12 cellular contexts compared by ENCODE assay signal in genomic region chr2:112087346-112088020, GRCh38. TPM values are rescaled to one million over a fixed set of nuclear protein-coding genes. Genes with fewer than 3 reads are reported as not detected.
DNase-seq lines count a peak whose midpoint lies in the region; ATAC-seq and TF ChIP-seq lines count a peak whose summit lies in the region.
"Had no signal": no experiment of that assay in that cellular context is flagged by ENCODE, and none has a peak within 500 bp of the region (broad histone marks: within the 10 kb centered on the region; RNA-seq: fewer than 3 reads in every experiment).

No MANE protein-coding gene starts in this region.

- H2AK5ac ChIP-seq in mesenchymal stem cell (ENCODE audit: low read length, severe bottlenecking), result no peak overlapping the region

- no peak overlapping the region for H3K4me3 Mint-ChIP-seq in CD8-positive, alpha-beta T cell
- no peak overlapping the region for H3K4me3 Mint-ChIP-seq in WTC11

- ATAC-seq in CD8-positive, alpha-beta T cell, result no peak
- ATAC-seq in GM19023 (IDR thresholded peaks at IDR 0.05; ENCODE audit: unreplicated experiment) (peak; percentile 82), HG02798 (IDR thresholded peaks at IDR 0.05; ENCODE audit: poor library complexity, unreplicated experiment) (peak; percentile 62), WTC11 (no peak), GM18858 (IDR thresholded peaks at IDR 0.05; ENCODE audit: unreplicated experiment) (no peak)
- ATAC-seq: psoas muscle had no signal

- H3K9me3 Mint-ChIP-seq in CD8-positive, alpha-beta T cell, result no peaks in the 10 kb centered on the region
- H3K9me3 Mint-ChIP-seq in WTC11, result no peaks in the 10 kb centered on the region

- H3K27ac ChIP-seq in CD8-positive, alpha-beta T cell (ENCODE audit: low read depth, low read length), result no peak overlapping the region
- H3K27ac ChIP-seq in uterus (no peak overlapping the region), mesenchymal stem cell (ENCODE audit: low read length, poor library complexity, severe bottlenecking) (no peak overlapping the region)
- H3K27ac ChIP-seq: psoas muscle, tibial artery had no signal

- CTCF ChIA-PET in CD8-positive, alpha-beta T cell (lab: Charles Lee), result no interaction called here
- CTCF ChIA-PET in WTC11 (lab: Charles Lee), result no interaction called here

- no peak overlapping the region for H3K23ac ChIP-seq in mesenchymal stem cell (ENCODE audit: low read length in 2 of 2)

- H3K27me3 ChIP-seq in CD8-positive, alpha-beta T cell (ENCODE audit: insufficient read depth, low read length), result no peaks in the 10 kb centered on the region
- no peaks in the 10 kb centered on the region for H3K27me3 ChIP-seq in uterus
- no peaks in the 10 kb centered on the region for H3K27me3 ChIP-seq in mesenchymal stem cell (ENCODE audit: control insufficient read depth in 1 of 2, insufficient read depth in 1 of 2, low read length in 2 of 2)
- H3K27me3 ChIP-seq: tibial artery had no signal

- no peak overlapping the region for H4K91ac ChIP-seq in mesenchymal stem cell (ENCODE audit: low read length)

- H2BK15ac ChIP-seq in mesenchymal stem cell (ENCODE audit: low read depth, poor library complexity, severe bottlenecking), result no peak overlapping the region

- H3K79me1 ChIP-seq in mesenchymal stem cell (replicated peaks; ENCODE audit: low read length, poor library complexity, severe bottlenecking), result peaks cover 28% of the 10 kb centered on the region

- DNase-seq in CD8-positive, alpha-beta T cell, result no peak
- DNase-seq in WTC11 (ENCODE audit: low spot score) (no peak), uterus (no peak), mesenchymal stem cell (no peak), LoVo (ENCODE audit: low spot score) (no peak)
- DNase-seq: activated CD8-positive, alpha-beta memory T cell treated with anti-CD3 and anti-CD28 coated beads, Interleukin-2, amount 50 U/mL, for 48 hours; EL; psoas muscle; tibial artery had no signal

- H2AFZ ChIP-seq in mesenchymal stem cell (ENCODE audit: low read depth, low read length), result no peak overlapping the region

- H3K4me1 ChIP-seq in CD8-positive, alpha-beta T cell (ENCODE audit: insufficient read depth, low read length), result no peaks in the 10 kb centered on the region
- H3K4me1 ChIP-seq in uterus (no peaks in the 10 kb centered on the region), mesenchymal stem cell (ENCODE audit: control insufficient read depth, insufficient read depth, low read depth, low read length) (peaks cover 4% of the 10 kb centered on the region)
- H3K4me1 ChIP-seq: psoas muscle had no signal

- no peaks in the 10 kb centered on the region for H3K9me3 ChIP-seq in CD8-positive, alpha-beta T cell (ENCODE audit: low read length)
- no peaks in the 10 kb centered on the region for H3K9me3 ChIP-seq in uterus
- no peaks in the 10 kb centered on the region for H3K9me3 ChIP-seq in mesenchymal stem cell (ENCODE audit: control insufficient read depth, low read length)
- H3K9me3 ChIP-seq: psoas muscle, tibial artery had no signal

- no peaks in the 10 kb centered on the region for H3K27me3 Mint-ChIP-seq in CD8-positive, alpha-beta T cell (ENCODE audit: low read depth)
- H3K27me3 Mint-ChIP-seq in WTC11 (ENCODE audit: low read depth), result no peaks in the 10 kb centered on the region

- 96% methylated on average over 9 of the region's 9 CpGs for WGBS in mesenchymal stem cell

- no peak overlapping the region for H3K14ac ChIP-seq in mesenchymal stem cell (ENCODE audit: low read length in 2 of 2)

- H3K4ac ChIP-seq in mesenchymal stem cell (ENCODE audit: low read depth in 1 of 2, low read length in 2 of 2), result no peak overlapping the region

- H2BK120ac ChIP-seq in mesenchymal stem cell (ENCODE audit: low read depth, low read length), result no peak overlapping the region

- TF ChIP-seq POLR2A in uterus (IDR thresholded peaks at IDR 0.05), result no peak

- no peak overlapping the region for H2BK5ac ChIP-seq in mesenchymal stem cell (ENCODE audit: low read depth, low read length, poor library complexity, severe bottlenecking)

- no peak for TF ChIP-seq CTCF in CD8-positive, alpha-beta T cell (IDR thresholded peaks at IDR 0.05)
- TF ChIP-seq CTCF in WTC11 (IDR thresholded peaks at IDR 0.05), result no peak
- TF ChIP-seq CTCF in uterus (IDR thresholded peaks at IDR 0.05), result no peak

- peaks cover 6% of the 10 kb centered on the region for H3K4me1 Mint-ChIP-seq in CD8-positive, alpha-beta T cell (ENCODE audit: low read depth)
- H3K4me1 Mint-ChIP-seq in WTC11, result no peaks in the 10 kb centered on the region

- peaks cover 89% of the 10 kb centered on the region for H3K36me3 Mint-ChIP-seq in CD8-positive, alpha-beta T cell
- H3K36me3 Mint-ChIP-seq in WTC11, result peaks cover 16% of the 10 kb centered on the region

- intact Hi-C loops in CD8-positive, alpha-beta T cell (cut with DNase I, micrococcal nuclease), result no loop called here
- intact Hi-C loops in uterus (cut with DNase I; ENCODE audit: low total_unique reads), result no loop called here

- no peak overlapping the region for H3K9ac ChIP-seq in mesenchymal stem cell (ENCODE audit: low read length)

- POLR2A ChIA-PET in CD8-positive, alpha-beta T cell (lab: Charles Lee), result no interaction called here
- POLR2A ChIA-PET in WTC11 (lab: Charles Lee), result no interaction called here

- no peak overlapping the region for H3K18ac ChIP-seq in mesenchymal stem cell (ENCODE audit: low read depth in 1 of 2, low read length in 2 of 2)

- peak overlapping the region; percentile 25 for H3K27ac Mint-ChIP-seq in CD8-positive, alpha-beta T cell
- peak overlapping the region; percentile 31; the same call in 1 of the 2 replicates for H3K27ac Mint-ChIP-seq in WTC11

- no peak overlapping the region for H3K4me2 ChIP-seq in mesenchymal stem cell (ENCODE audit: low read length, poor library complexity, severe bottlenecking)

- no peak overlapping the region for H4K8ac ChIP-seq in mesenchymal stem cell (ENCODE audit: low read length)

- peaks cover 34% of the 10 kb centered on the region for H3K36me3 ChIP-seq in CD8-positive, alpha-beta T cell (ENCODE audit: insufficient read depth, low read length)
- H3K36me3 ChIP-seq in uterus (no peaks in the 10 kb centered on the region), mesenchymal stem cell (ENCODE audit: control insufficient read depth in 1 of 2, insufficient read depth in 2 of 2, low read depth in 1 of 2, low read length in 2 of 2) (peaks cover 36 to 89% of the 10 kb centered on the region in 2 experiments)

- no peak overlapping the region for H2BK12ac ChIP-seq in mesenchymal stem cell (ENCODE audit: low read length in 2 of 2)

- no peak overlapping the region for H3K4me3 ChIP-seq in CD8-positive, alpha-beta T cell (ENCODE audit: low read depth, low read length)
- H3K4me3 ChIP-seq in uterus, result no peak overlapping the region
- no peak overlapping the region for H3K4me3 ChIP-seq in mesenchymal stem cell (ENCODE audit: insufficient read depth in 1 of 2, low read depth in 1 of 2, low read length in 2 of 2)
- H3K4me3 ChIP-seq: psoas muscle, tibial artery had no signal

TF ChIP-seq in WTC11, 78 proteins besides CTCF, POLR2A, EP300 and RAD21:
- no peak for TF ChIP-seq ATF2 (CRISPR knock-in tag; IDR thresholded peaks at IDR 0.05; ENCODE audit: borderline replicate concordance, low read depth)
- no peak for TF ChIP-seq CBFB (CRISPR knock-in tag; IDR thresholded peaks at IDR 0.05; ENCODE audit: low read depth)
- TF ChIP-seq ATF3 (CRISPR knock-in tag; conservative IDR thresholded peaks at IDR 0.05), result no peak
- TF ChIP-seq NR2C2 (CRISPR knock-in tag; IDR thresholded peaks at IDR 0.05), result no peak

RNA-seq across cellular contexts. Expression of gene TMEM87B, which starts 32.4 kb away (rescaled TPM):
- total RNA-seq in CD8-positive, alpha-beta T cell, result 1 to 10 TPM; 5.4 to 7.5 TPM
- total RNA-seq in WTC11 (2021) (9.0 to 12.5 TPM (median 10.6 TPM) in 3 replicates), uterus (10 to 100 TPM in 3 of 4 donors, 1 to 10 TPM in 1; 6.7 to 51.6 (median 27.0) TPM)
- polyA plus RNA-seq in mesenchymal stem cell (2013, experiment 1 of 2), result 30.8 TPM
- 35.7 TPM for polyA plus RNA-seq in mesenchymal stem cell (2013, experiment 2 of 2)

RNA-seq across cellular contexts. Expression of gene FBLN7, which starts 50.7 kb away (rescaled TPM):
- 1 to 10 TPM; 2.1 to 2.5 TPM for total RNA-seq in CD8-positive, alpha-beta T cell
- total RNA-seq in WTC11 (2021), result 0.55 to 0.96 TPM (median 0.80 TPM) in 3 replicates
- 10 to 100 TPM in 1 of 4 donors, 1 to 10 TPM in 3; 4.4 to 11.8 (median 7.9) TPM for total RNA-seq in uterus
- 0.43 TPM for polyA plus RNA-seq in mesenchymal stem cell (2013, experiment 1 of 2)
- 0.44 TPM for polyA plus RNA-seq in mesenchymal stem cell (2013, experiment 2 of 2)

Comparison
In these comparisons a context has a peak if more than half of its experiments do, and no peak if none do; other contexts are left out.
1. ATAC-seq: peak in GM19023 (single experiment) and HG02798 (single experiment); none in CD8-positive, alpha-beta T cell (single experiment), WTC11 (single experiment) and GM18858 (single experiment).